Comparison of ENCODE assay signal across 26 cellular contexts in the genomic region with DNA sequence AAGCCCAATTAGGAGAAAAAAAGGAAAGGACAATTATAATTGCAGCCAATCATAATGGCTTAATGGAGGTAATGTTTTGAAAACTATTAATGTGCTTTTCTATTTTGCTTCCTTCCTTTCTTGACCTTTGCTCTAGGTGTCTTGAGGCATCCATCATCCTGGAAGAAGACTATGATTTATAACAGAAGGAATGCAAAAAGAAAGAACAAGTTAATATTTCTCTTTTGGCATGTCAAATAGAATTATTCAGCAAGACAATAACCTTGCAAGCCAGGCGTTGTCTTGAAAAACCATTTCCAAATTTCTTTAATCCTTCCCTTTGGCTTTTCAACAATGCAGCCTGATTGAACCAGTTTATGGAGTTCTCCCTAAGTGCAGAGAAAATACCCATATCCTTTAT.
A peak's percentile ranks its signal among the peaks of the same experiment; 100 is the strongest.
DNase-seq lines count a peak whose midpoint lies in the region; ATAC-seq, FAIRE-seq and TF ChIP-seq lines count a peak whose summit lies in the region.
"Had no signal": no experiment of that assay in that cellular context is flagged by ENCODE, and none has a peak within 500 bp of the region (broad histone marks: within the 10 kb centered on the region; RNA-seq: fewer than 3 reads in every experiment).

No MANE protein-coding gene starts in this region.

- intact Hi-C loops in PC-9 (cut with micrococcal nuclease; ENCODE audit: unreplicated experiment) (loop anchor here (5.0 kb wide), 1 partner anchor 104 kb away; no protein-coding TSS in a partner anchor), endothelial cell of umbilical vein (cut with micrococcal nuclease) (no loop called here), transverse colon (cut with DNase I; ENCODE audit: low total_unique reads) (no loop called here)

- POLR2A ChIA-PET in PC-9 (lab: Charles Lee; ENCODE audit: unreplicated experiment) (no interaction called here), endothelial cell of umbilical vein (lab: Charles Lee) (no interaction called here)

- H4K20me1 ChIP-seq in PC-9 (ENCODE audit: insufficient read depth) (no peaks in the 10 kb centered on the region), endothelial cell of umbilical vein (replicated peaks; ENCODE audit: control insufficient read depth, extremely low read depth, insufficient read depth, low read length) (no peaks in the 10 kb centered on the region)

- H3K4me3 Mint-ChIP-seq in osteocyte (ENCODE audit: unreplicated experiment), result no peak overlapping the region
- H3K4me3 Mint-ChIP-seq: CD4-positive, alpha-beta memory T cell; HFFc6 had no signal

- no peak for DNase-seq in PC-9
- peak; percentile 43 for DNase-seq in endothelial cell of umbilical vein (ENCODE audit: low read depth, low spot score)
- no peak for DNase-seq in osteocyte (ENCODE audit: extremely low spot score, unreplicated experiment)
- no peak for DNase-seq in NCI-H2029 treated with DMSO at 0.1 percent for 48 hours (lab: John Stamatoyannopoulos, UW)
- no peak for DNase-seq in transverse colon
- no peak for DNase-seq in activated gamma-delta T cell (lab: John Stamatoyannopoulos, UW)
- DNase-seq: 8988T; AML-193; C1 segment of cervical spinal cord; CD4-positive, alpha-beta memory T cell; COR-L47; DMS 273 treated with DMSO at 0.1 percent for 48 hours; DMS79 treated with DMSO at 0.1 percent for 48 hours; GF-D8; GOT3; HFFc6; KBM-7; MG63; NCI-H1105 treated with DMSO at 0.1 percent for 48 hours; NCI-H2029; NCI-H526 treated with DMSO at 0.1 percent for 48 hours; Peyer's patch had no signal

- ATAC-seq in HG03159 (IDR thresholded peaks at IDR 0.05; ENCODE audit: unreplicated experiment), result no peak

- BruUV-seq in PC-9 (replicated peaks; lab: Mats Ljungman, UMichigan) (no TSS peak), endothelial cell of umbilical vein (replicated peaks; lab: Mats Ljungman, UMichigan) (no TSS peak)

- peak; percentile 94 for FAIRE-seq in endothelial cell of umbilical vein (lab: Jason Lieb, UNC)
- FAIRE-seq: GM12891 had no signal

- H3K4me1 ChIP-seq in ACC112 (ENCODE audit: control insufficient read depth, insufficient read depth, low read length, unreplicated experiment) (peaks cover 28% of the 10 kb centered on the region), PC-9 (replicated peaks; ENCODE audit: insufficient read depth) (peaks cover 25% of the 10 kb centered on the region), endothelial cell of umbilical vein (ENCODE audit: control insufficient read depth, extremely low read depth, insufficient read depth, low read length) (peaks cover 31% of the 10 kb centered on the region), transverse colon (no peaks in the 10 kb centered on the region)
- H3K4me1 ChIP-seq: Peyer's patch had no signal

- peaks cover 35% of the 10 kb centered on the region for H3K4me1 Mint-ChIP-seq in osteocyte (ENCODE audit: unreplicated experiment)

- in situ Hi-C loops in transverse colon (cut with MboI; ENCODE audit: low pct_ligation_motif_present in 1 of 4, low pct_unique_long_range_greater_than_20kb in 1 of 4, low sequenced_read_pairs in 3 of 4), result no loop called here

- no peak for TF ChIP-seq CTCF in PC-9 (conservative IDR thresholded peaks at IDR 0.05)
- TF ChIP-seq CTCF in endothelial cell of umbilical vein (IDR thresholded peaks at IDR 0.05; ENCODE audit: extremely low read depth in 1 of 2, insufficient read depth in 1 of 2, low read depth in 1 of 2, low read length in 2 of 2), result no peak
- no peak for TF ChIP-seq CTCF in osteocyte (IDR thresholded peaks at IDR 0.05)
- no peak for TF ChIP-seq CTCF in transverse colon (IDR thresholded peaks at IDR 0.05)

- CTCF ChIA-PET in PC-9 (lab: Charles Lee) (no interaction called here), endothelial cell of umbilical vein (lab: Charles Lee) (interaction anchor here (2.3 kb wide), 1 partner anchor 14 kb away, joined by 17 read pairs; no protein-coding TSS in a partner anchor)

- H3K27ac Mint-ChIP-seq in osteocyte (ENCODE audit: unreplicated experiment), result peak overlapping the region; percentile 85
- H3K27ac Mint-ChIP-seq: CD4-positive, alpha-beta memory T cell; HFFc6 had no signal

- H3K4me2 ChIP-seq in PC-9 (peak overlapping the region; percentile 10; the same call in 1 of the 2 replicates), endothelial cell of umbilical vein (ENCODE audit: insufficient read depth, low read length) (peak overlapping the region; percentile 35)

- no peak overlapping the region for H2AFZ ChIP-seq in ACC112 (ENCODE audit: low read length, unreplicated experiment)
- no peak overlapping the region for H2AFZ ChIP-seq in PC-9
- H2AFZ ChIP-seq in endothelial cell of umbilical vein (ENCODE audit: low read depth, low read length), result no peak overlapping the region

- dilution Hi-C loops in endothelial cell of umbilical vein (cut with MboI; ENCODE audit: extremely low pct_ligation_motif_present, low sequenced_read_pairs), result no loop called here

- no peaks in the 10 kb centered on the region for H3K36me3 Mint-ChIP-seq in osteocyte (ENCODE audit: unreplicated experiment)
- H3K36me3 Mint-ChIP-seq: CD4-positive, alpha-beta memory T cell had no signal

- H3K27me3 ChIP-seq in ACC112 (ENCODE audit: insufficient read depth, low read length) (no peaks in the 10 kb centered on the region), PC-9 (ENCODE audit: insufficient read depth, low read depth) (no peaks in the 10 kb centered on the region), endothelial cell of umbilical vein (ENCODE audit: control insufficient read depth in 2 of 2, insufficient read depth in 2 of 2, low read length in 2 of 2) (no peaks in the 10 kb centered on the region), transverse colon (no peaks in the 10 kb centered on the region)
- H3K27me3 ChIP-seq: MG63, Peyer's patch had no signal

- no peak overlapping the region for H3K9ac ChIP-seq in endothelial cell of umbilical vein (replicated peaks; ENCODE audit: extremely low read depth, insufficient read depth, low read length)

- TF ChIP-seq POLR2A in endothelial cell of umbilical vein (IDR thresholded peaks at IDR 0.05; ENCODE audit: low read depth, low read length) (no peak), transverse colon (IDR thresholded peaks at IDR 0.05) (no peak)

- TF ChIP-seq EP300 in transverse colon (IDR thresholded peaks at IDR 0.05; ENCODE audit: low read depth), result no peak

- H3K79me2 ChIP-seq in ACC112 (ENCODE audit: control insufficient read depth, insufficient read depth, low read length, unreplicated experiment), result no peaks in the 10 kb centered on the region
- H3K79me2 ChIP-seq in PC-9 (ENCODE audit: low read depth), result no peaks in the 10 kb centered on the region
- no peaks in the 10 kb centered on the region for H3K79me2 ChIP-seq in endothelial cell of umbilical vein (ENCODE audit: control insufficient read depth, insufficient read depth, low read length)

- H3K4me3 ChIP-seq in ACC112 (ENCODE audit: low read depth, low read length) (no peak overlapping the region), PC-9 (no peak overlapping the region), endothelial cell of umbilical vein (replicated peaks in 1 of 3; ENCODE audit: insufficient read depth in 1 of 3, low read depth in 1 of 3, low read length in 3 of 3) (no peak overlapping the region), transverse colon (no peak overlapping the region)
- H3K4me3 ChIP-seq: HAP-1, MG63, Peyer's patch had no signal

- WGBS in transverse colon (ENCODE audit: low coverage in 1 of 2), 2 donors, result 53% methylated on average over 1 of the region's 1 CpG; no CpG with 5 or more reads in 1 of the 2 donors

- peaks cover 10% of the 10 kb centered on the region; the same call in 1 of the 2 replicates for H3F3A ChIP-seq in PC-9 (ENCODE audit: insufficient read depth, low read depth)

- H3K36me3 ChIP-seq in ACC112 (ENCODE audit: insufficient read depth, low read length) (no peaks in the 10 kb centered on the region), PC-9 (ENCODE audit: low read depth) (no peaks in the 10 kb centered on the region), endothelial cell of umbilical vein (ENCODE audit: control insufficient read depth in 2 of 2, extremely low read depth in 1 of 2, insufficient read depth in 2 of 2, low read length in 2 of 2) (no peaks in the 10 kb centered on the region), transverse colon (no peaks in the 10 kb centered on the region)
- H3K36me3 ChIP-seq: HAP-1, MG63, Peyer's patch had no signal

- H3K27me3 Mint-ChIP-seq in osteocyte (ENCODE audit: unreplicated experiment), result no peaks in the 10 kb centered on the region

- H3K27ac ChIP-seq in ACC112 (ENCODE audit: low read depth, low read length), result peak overlapping the region; percentile 56; the same call in 1 of the 2 replicates
- peak overlapping the region; percentile 24 for H3K27ac ChIP-seq in PC-9
- no peak overlapping the region for H3K27ac ChIP-seq in endothelial cell of umbilical vein (ENCODE audit: insufficient read depth, low read depth, low read length)
- H3K27ac ChIP-seq in transverse colon, result no peak overlapping the region
- H3K27ac ChIP-seq: Peyer's patch had no signal

- H3K9me2 ChIP-seq in PC-9 (ENCODE audit: insufficient read depth), result no peaks in the 10 kb centered on the region

- no peaks in the 10 kb centered on the region for H3K9me1 ChIP-seq in endothelial cell of umbilical vein (replicated peaks; ENCODE audit: control insufficient read depth, extremely low read depth, insufficient read depth, low read length)

- no peaks in the 10 kb centered on the region for H3K9me3 Mint-ChIP-seq in osteocyte (ENCODE audit: unreplicated experiment)
- H3K9me3 Mint-ChIP-seq: CD4-positive, alpha-beta memory T cell; HFFc6 had no signal

- H3K9me3 ChIP-seq in PC-9 (ENCODE audit: insufficient read depth, low read depth), result no peaks in the 10 kb centered on the region
- no peaks in the 10 kb centered on the region for H3K9me3 ChIP-seq in endothelial cell of umbilical vein (replicated peaks; ENCODE audit: control insufficient read depth, insufficient read depth, low read length)
- no peaks in the 10 kb centered on the region for H3K9me3 ChIP-seq in transverse colon
- H3K9me3 ChIP-seq: HAP-1, MG63, Peyer's patch had no signal

TF ChIP-seq in endothelial cell of umbilical vein, 7 proteins besides CTCF, POLR2A, EP300 and RAD21:
- TF ChIP-seq GATA2 (IDR thresholded peaks at IDR 0.05; ENCODE audit: insufficient read depth, insufficient read length, low read depth, low read length) (no peak), POLR2AphosphoS5 (IDR thresholded peaks at IDR 0.05; ENCODE audit: insufficient read depth, low read depth, low read length) (no peak), JUN (IDR thresholded peaks at IDR 0.05; ENCODE audit: borderline replicate concordance, insufficient read depth, insufficient read length, low read depth) (no peak), FOS (IDR thresholded peaks at IDR 0.05; ENCODE audit: borderline replicate concordance, insufficient read depth, low read length) (no peak), EZH2 (IDR thresholded peaks at IDR 0.05; ENCODE audit: borderline replicate concordance, low read depth, low read length, severe bottlenecking) (no peak), MYC (IDR thresholded peaks at IDR 0.05; ENCODE audit: low read depth, low read length) (no peak)
- TF ChIP-seq, protein P1, sequence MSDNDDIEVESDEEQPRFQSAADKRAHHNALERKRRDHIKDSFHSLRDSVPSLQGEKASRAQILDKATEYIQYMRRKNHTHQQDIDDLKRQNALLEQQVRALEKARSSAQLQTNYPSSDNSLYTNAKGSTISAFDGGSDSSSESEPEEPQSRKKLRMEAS (IDR thresholded peaks at IDR 0.05; ENCODE audit: insufficient read depth, insufficient read length), result no peak
TF ChIP-seq in endothelial cell of umbilical vein: peak in this region for 0.

Comparison
In these comparisons a context has a peak if more than half of its experiments do, and no peak if none do; other contexts are left out.
1. H3K27ac ChIP-seq: peak in ACC112 (single experiment) and PC-9 (single experiment); none in endothelial cell of umbilical vein (single experiment) and transverse colon (0 of 4).